Comparison of ENCODE assay signal across 1 cellular context in the genomic region with DNA sequence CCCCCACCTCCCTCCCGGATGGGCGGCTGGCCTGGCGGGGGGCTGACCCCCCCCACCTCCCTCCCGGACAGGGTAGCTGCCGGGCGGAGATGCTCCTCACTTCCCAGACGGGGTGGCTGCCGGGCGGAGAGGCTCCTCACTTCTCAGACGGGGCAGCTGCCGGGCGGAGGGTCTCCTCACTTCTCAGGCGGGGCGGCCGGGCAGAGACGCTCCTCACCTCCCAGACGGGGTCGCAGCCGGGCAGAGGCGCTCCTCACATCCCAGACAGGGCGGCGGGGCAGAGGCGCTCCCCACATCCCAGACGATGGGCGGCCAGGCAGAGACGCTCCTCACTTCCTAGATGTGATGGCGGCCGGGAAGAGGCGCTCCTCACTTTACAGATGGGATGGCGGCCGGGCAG. TPM values are rescaled to one million over a fixed set of nuclear protein-coding genes. Genes with fewer than 3 reads are reported as not detected.
DNase-seq lines count a peak whose midpoint lies in the region.

No MANE protein-coding gene starts in this region.

- DNase-seq in mesenteric fat pad (ENCODE audit: low spot score), result peak; percentile 75

RNA-seq across cellular contexts. Expression of a gene that starts 42.6 kb away (rescaled TPM):
- total RNA-seq in mesenteric fat pad, result 34.7 TPM
